ENCODE assay signal across 10 cellular contexts in the genomic region with DNA sequence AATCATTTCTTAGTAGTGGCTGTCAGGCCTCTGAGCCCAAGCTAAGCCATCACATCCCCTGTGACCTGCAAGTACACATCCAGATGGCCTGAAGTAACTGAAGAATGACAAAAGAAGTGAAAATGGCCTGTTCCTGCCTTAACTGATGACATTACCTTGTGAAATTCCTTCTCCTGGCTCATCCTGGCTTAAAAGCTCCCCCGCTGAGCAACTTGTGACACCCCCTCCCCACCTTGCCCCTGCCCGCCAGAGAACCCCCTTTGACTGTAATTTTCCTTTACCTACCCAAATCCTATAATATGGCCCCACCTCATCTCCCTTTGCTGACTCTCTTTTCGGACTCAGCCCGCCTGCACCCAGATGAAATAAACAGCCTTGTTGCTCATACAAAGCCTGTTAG. TPM values are rescaled to one million over a fixed set of nuclear protein-coding genes. Genes with fewer than 3 reads are reported as not detected.
A peak's percentile ranks its signal among the peaks of the same experiment; 100 is the strongest.
DNase-seq lines count a peak whose midpoint lies in the region; ATAC-seq and TF ChIP-seq lines count a peak whose summit lies in the region.
"Not testable (repeated sequence)": the region's sequence is repeated elsewhere in the genome, so short reads cannot be mapped to it uniquely, and the experiment has no call there.
"Had no signal": no experiment of that assay in that cellular context is flagged by ENCODE, and none has a peak within 500 bp of the region (broad histone marks: within the 10 kb centered on the region; RNA-seq: fewer than 3 reads in every experiment).

No MANE protein-coding gene starts in this region.

- TF ChIP-seq RAD21 in SK-N-SH (IDR thresholded peaks at IDR 0.05; ENCODE audit: low read length), result not testable (repeated sequence)

- ATAC-seq in GM23338, result peak; percentile 29

- not testable (repeated sequence) for H3K9me2 ChIP-seq in GM23338 (ENCODE audit: insufficient read depth); SK-N-SH

- not testable (repeated sequence) for H4K20me1 ChIP-seq in GM23338 (replicated peaks; ENCODE audit: insufficient read depth); SK-N-SH (ENCODE audit: insufficient read depth)

- H3K4me3 Mint-ChIP-seq in GM23338, result not testable (repeated sequence)
- H3K4me3 Mint-ChIP-seq in endodermal cell, result peak overlapping the region; percentile 54

- H3K4me1 ChIP-seq in GM23338 (ENCODE audit: insufficient read depth), result peaks cover 21% of the 10 kb centered on the region
- peaks cover 31% of the 10 kb centered on the region for H3K4me1 ChIP-seq in HUES6 (ENCODE audit: control insufficient read depth, insufficient read depth, low read length)
- H3K4me1 ChIP-seq in SK-N-SH (ENCODE audit: control insufficient read depth in 1 of 2, insufficient read depth in 2 of 2, low read depth in 1 of 2, low read length in 1 of 2); endodermal cell (ENCODE audit: control insufficient read depth, insufficient read depth, low read length); iPS DF 6.9 (ENCODE audit: control insufficient read depth, insufficient read depth, low read length): not testable (repeated sequence)
- peaks cover 11% of the 10 kb centered on the region; the same call in 1 of the 2 replicates for H3K4me1 ChIP-seq in iPS-20b (ENCODE audit: insufficient read depth, low read length)

- not testable (repeated sequence) for TF ChIP-seq CTCF in GM23338 (conservative IDR thresholded peaks at IDR 0.05; ENCODE audit: low read depth in 2 of 2); SK-N-SH (IDR thresholded peaks at IDR 0.05); endodermal cell (conservative IDR thresholded peaks at IDR 0.05)

- H3K9me3 Mint-ChIP-seq in GM23338, endodermal cell: not testable (repeated sequence)

- peaks cover 10% of the 10 kb centered on the region for H3K27me3 Mint-ChIP-seq in GM23338 (ENCODE audit: insufficient read depth, low read depth, poor library complexity)
- H3K27me3 Mint-ChIP-seq in endodermal cell (ENCODE audit: insufficient read depth), result not testable (repeated sequence)

- peaks cover 30% of the 10 kb centered on the region for H3K4me1 Mint-ChIP-seq in GM23338
- peaks cover 25% of the 10 kb centered on the region for H3K4me1 Mint-ChIP-seq in endodermal cell

- peaks cover 13% of the 10 kb centered on the region for H3K36me3 Mint-ChIP-seq in GM23338 (ENCODE audit: low read depth)
- H3K36me3 Mint-ChIP-seq in endodermal cell (ENCODE audit: low read depth), result not testable (repeated sequence)

- H3K79me2 ChIP-seq in GM23338 (replicated peaks; ENCODE audit: insufficient read depth); SK-N-SH (ENCODE audit: insufficient read depth): not testable (repeated sequence)

- H3K36me3 ChIP-seq in GM23338 (ENCODE audit: insufficient read depth); HUES6 (ENCODE audit: control insufficient read depth, insufficient read depth, low read length); SK-N-SH (replicated peaks in 1 of 2; ENCODE audit: control insufficient read depth in 1 of 2, insufficient read depth in 2 of 2, low read length in 1 of 2); endodermal cell (ENCODE audit: control insufficient read depth, insufficient read depth, low read length); iPS DF 6.9 (ENCODE audit: control insufficient read depth, insufficient read depth, low read length); iPS-20b (ENCODE audit: insufficient read depth, low read depth, low read length): not testable (repeated sequence)

- TF ChIP-seq EP300 in SK-N-SH (IDR thresholded peaks at IDR 0.05; ENCODE audit: borderline replicate concordance in 1 of 2, low read depth in 1 of 2, low read length in 1 of 2), result not testable (repeated sequence)

- POLR2A ChIA-PET in SK-N-SH (lab: Yijun Ruan, JAX), result not testable (repeated sequence)

- H3K27ac Mint-ChIP-seq in GM23338 (peak overlapping the region; percentile 85), endodermal cell (peak overlapping the region; percentile 95)

- 91% methylated on average over 4 of the region's 4 CpGs for WGBS in SK-N-SH (ENCODE audit: low lambda C conversion rate)
- WGBS in endodermal cell (ENCODE audit: insufficient coverage in 1 of 2, insufficient read length in 1 of 2), 2 experiments, result 26 to 60% methylated on average over 3 to 4 of the region's 4 CpGs
- no CpG with 5 or more reads among the region's 4 CpGs for WGBS in iPS DF 6.9 (ENCODE audit: insufficient coverage, insufficient read length)

- peak overlapping the region; percentile 59 for H3K4me2 ChIP-seq in GM23338
- H3K4me2 ChIP-seq in SK-N-SH, result not testable (repeated sequence)

- H3K4me3 ChIP-seq in GM23338 (peak overlapping the region; percentile 26; the same call in 1 of the 2 replicates), HUES6 (ENCODE audit: low read depth, low read length) (peak overlapping the region; percentile 55), iPS-20b (ENCODE audit: low read length) (peak overlapping the region; percentile 45; the same call in 1 of the 2 replicates)
- not testable (repeated sequence) for H3K4me3 ChIP-seq in SK-N-SH (ENCODE audit: low read depth in 2 of 2, low read length in 1 of 2); endodermal cell (ENCODE audit: low read length); iPS DF 6.9 (ENCODE audit: low read length)

- not testable (repeated sequence) for H3K27me3 ChIP-seq in GM23338 (ENCODE audit: insufficient read depth); HUES6 (ENCODE audit: control insufficient read depth, insufficient read depth, low read length); SK-N-SH (ENCODE audit: insufficient read depth); endodermal cell (ENCODE audit: control insufficient read depth, insufficient read depth, low read length, poor library complexity, severe bottlenecking); iPS DF 6.9 (ENCODE audit: control insufficient read depth, insufficient read depth, low read length); iPS-20b (ENCODE audit: insufficient read depth, low read length)

- CTCF ChIA-PET in SK-N-SH (lab: Yijun Ruan, JAX), result not testable (repeated sequence)

- not testable (repeated sequence) for H3K9me3 ChIP-seq in HUES6 (ENCODE audit: control insufficient read depth, insufficient read depth, low read depth, low read length); SK-N-SH; endodermal cell (ENCODE audit: control insufficient read depth, low read length); iPS DF 6.9 (ENCODE audit: control insufficient read depth, insufficient read depth, low read length); iPS-20b (ENCODE audit: insufficient read depth, low read depth, low read length)

- H3F3A ChIP-seq in GM23338 (replicated peaks; ENCODE audit: low read depth); SK-N-SH (replicated peaks; ENCODE audit: insufficient read depth): not testable (repeated sequence)

- not testable (repeated sequence) for H2AFZ ChIP-seq in GM23338
- H2AFZ ChIP-seq in SK-N-SH (ENCODE audit: low read depth), result 0 out of 2 replicates have a peak overlapping the region, but pooled peaks have one; percentile 9

- DNase-seq in GM23338 (ENCODE audit: low spot score) (peak; percentile 74), endodermal cell (peak; percentile 94), iPS DF 6.9 (ENCODE audit: low read depth, low spot score) (peak; percentile 57)
- not testable (repeated sequence) for DNase-seq in SK-N-SH

- H3K27ac ChIP-seq in GM23338 (ENCODE audit: low read depth) (peak overlapping the region; percentile 93), HUES6 (ENCODE audit: low read depth, low read length) (peak overlapping the region; percentile 99), iPS DF 6.9 (ENCODE audit: low read length) (peak overlapping the region; percentile 26)
- not testable (repeated sequence) for H3K27ac ChIP-seq in SK-N-SH (ENCODE audit: low read depth in 2 of 2, low read length in 1 of 2); endodermal cell (ENCODE audit: low read depth, low read length); iPS-20b (ENCODE audit: low read length)

- peak overlapping the region; percentile 87 for H3K9ac ChIP-seq in HUES6 (ENCODE audit: low read length)
- not testable (repeated sequence) for H3K9ac ChIP-seq in SK-N-SH; endodermal cell (ENCODE audit: extremely low read depth, low read length, poor library complexity, severe bottlenecking); iPS-20b (ENCODE audit: low read depth, low read length)

RNA-seq across cellular contexts. Expression of gene LDB2, which starts 20.3 kb away (rescaled TPM):
- total RNA-seq in GM23338 (2014; rRNA removed; shearing (Covaris generic)), result 80.1 and 89.1 TPM in 2 replicates
- polyA plus RNA-seq in GM23338 (2016; fragmentation: Nextera tagmentation; extraction: Ambion mirVana), result 48.6 and 51.3 TPM in 2 replicates
- 11.0 and 18.5 TPM in 2 replicates for polyA plus RNA-seq in SK-N-SH (2012; rRNA removed)
- 9.3 and 12.4 TPM in 2 replicates for polyA plus RNA-seq in SK-N-SH (2012; cell fraction: cytosol; rRNA removed)
- polyA plus RNA-seq in SK-N-SH (2012; cell fraction: nucleus; rRNA removed), result 9.8 and 14.2 TPM in 2 replicates
- 10 to 100 TPM; 11.4 to 14.5 TPM for total RNA-seq in endodermal cell
- 25.9 TPM for polyA plus RNA-seq in endodermal cell (2013, experiment 1 of 2)
- polyA plus RNA-seq in endodermal cell (2013, experiment 2 of 2), result 26.5 TPM
- total RNA-seq: A172; Calu3; CD4-positive, alpha-beta memory T cell had no signal
- polyA plus RNA-seq: CD4-positive, alpha-beta memory T cell; GM12878 had no signal
